ENCODE assay signal across 8 cellular contexts in the genomic region with DNA sequence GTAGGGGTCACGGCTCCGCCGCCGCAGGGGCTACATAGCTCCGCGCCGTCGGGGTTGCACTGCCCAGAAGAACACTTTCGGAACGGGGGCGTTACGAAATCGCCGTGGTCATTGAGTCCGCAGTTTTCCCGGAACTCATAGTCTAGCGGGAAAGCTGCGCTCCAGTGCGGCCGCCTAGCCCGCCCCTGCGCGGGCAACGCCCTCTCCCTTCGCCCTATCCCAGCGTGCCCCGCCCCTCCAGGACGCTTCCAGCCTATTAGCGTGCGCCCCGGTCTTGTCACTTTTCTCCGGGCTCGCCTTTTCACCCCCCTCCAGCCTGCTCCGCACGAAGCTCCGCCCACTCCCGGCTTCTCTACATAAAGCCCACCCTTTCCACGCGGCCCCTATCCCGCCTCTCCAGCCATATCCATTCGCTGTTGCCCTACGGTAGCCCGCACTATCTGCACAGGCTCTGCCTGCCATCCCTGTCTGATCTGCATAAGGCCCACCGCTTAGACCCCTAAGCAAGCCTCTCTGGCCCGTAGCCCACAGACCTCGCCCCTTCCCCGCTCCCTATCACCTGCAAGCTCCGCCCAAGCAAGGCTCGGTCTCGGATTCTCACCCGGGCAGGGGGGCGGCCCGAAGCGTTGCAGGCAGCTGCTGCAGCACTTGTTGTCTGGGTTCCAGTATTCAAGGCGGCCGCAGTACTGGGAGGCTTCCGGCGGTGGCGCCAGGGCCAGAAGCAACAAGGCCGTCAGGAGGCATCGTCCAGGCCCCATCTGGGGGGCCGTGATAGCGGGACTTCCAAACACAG. TPM values are rescaled to one million over a fixed set of nuclear protein-coding genes. Genes with fewer than 3 reads are reported as not detected.
DNase-seq lines count a peak whose midpoint lies in the region; ATAC-seq and TF ChIP-seq lines count a peak whose summit lies in the region.

No MANE protein-coding gene starts in this region.

- H3K79me2 ChIP-seq in GM23248 (ENCODE audit: insufficient read depth), result peaks cover 9% of the 10 kb centered on the region

- H3F3A ChIP-seq in GM23248 (ENCODE audit: insufficient read depth), result peaks cover 21% of the 10 kb centered on the region; the same call in 1 of the 2 replicates

- in situ Hi-C loops in GM23248 (cut with MboI), result no loop called here

- peak overlapping the region; percentile 92 for H2AFZ ChIP-seq in GM23248

- peak overlapping the region; percentile 93 for H3K4me2 ChIP-seq in GM23248 (ENCODE audit: unreplicated experiment)

- H3K4me3 Mint-ChIP-seq in nephron, result peak overlapping the region; percentile 81 to 90 (median 87)

- peak overlapping the region; percentile 72 for H3K9ac ChIP-seq in GM23248

- no peaks in the 10 kb centered on the region for H3K4me1 ChIP-seq in GM23248 (ENCODE audit: insufficient read depth)

- H3K27me3 Mint-ChIP-seq in nephron (ENCODE audit: low read depth), result peaks cover 7% of the 10 kb centered on the region

- TF ChIP-seq CTCF in fibroblast of mammary gland (conservative IDR thresholded peaks at IDR 0.05; ENCODE audit: control insufficient read depth, insufficient read depth, low read depth, low read length) (no peak), nephron (IDR thresholded peaks at IDR 0.05; ENCODE audit: unreplicated experiment in 3 of 3) (peak in 1 of 3 experiments; percentile 21)

- H3K27ac ChIP-seq in GM23248, result peak overlapping the region; percentile 56

- H3K9me2 ChIP-seq in GM23248 (ENCODE audit: insufficient read depth), result no peaks in the 10 kb centered on the region

- H3K36me3 ChIP-seq in GM23248 (ENCODE audit: low read depth), result no peaks in the 10 kb centered on the region; the same call in 1 of the 2 replicates

- H3K4me1 Mint-ChIP-seq in nephron, result peaks cover 20% of the 10 kb centered on the region

- H3K27ac Mint-ChIP-seq in nephron, result peak overlapping the region; percentile 72 to 95 (median 89)

- H3K36me3 Mint-ChIP-seq in nephron (ENCODE audit: low read depth), result peaks cover 14% of the 10 kb centered on the region

- peak; percentile 73 for ATAC-seq in stimulated activated naive CD8-positive, alpha-beta T cell treated with anti-CD3 and anti-CD28 coated beads, Interleukin-15, Interleukin-2, amounts not matched to agents 100 U/mL and 50 U/mL, for 24 hours

- H4K20me1 ChIP-seq in GM23248 (ENCODE audit: insufficient read depth), result no peaks in the 10 kb centered on the region

- no peaks in the 10 kb centered on the region for H3K27me3 ChIP-seq in GM23248 (replicated peaks; ENCODE audit: insufficient read depth)

- DNase-seq in Daoy (ENCODE audit: low read depth) (peak; percentile 99), GM23248 (peak; percentile 99), LHCN-M2 (ENCODE audit: low read depth) (peak; percentile 95), RKO (ENCODE audit: low spot score) (peak; percentile 97), fibroblast of mammary gland (ENCODE audit: low read depth) (peak; percentile 93)
- DNase-seq in activated T-helper 1 cell treated with anti-CD3 and anti-CD28 coated beads, Interleukin-2, amount 50 U/mL, for 16 hours (ENCODE audit: low read depth in 1 of 2, low spot score in 1 of 2), result peak; percentile 90 to 91
- DNase-seq in stimulated activated naive CD8-positive, alpha-beta T cell treated with anti-CD3 and anti-CD28 coated beads, Interleukin-15, Interleukin-2, amounts not matched to agents 100 U/mL and 50 U/mL, for 24 hours, result peak; percentile 98

- no peaks in the 10 kb centered on the region for H3K9me3 ChIP-seq in GM23248 (ENCODE audit: low read depth)

- H3K4me3 ChIP-seq in GM23248 (peak overlapping the region; percentile 83), fibroblast of mammary gland (ENCODE audit: control insufficient read depth, low read depth, low read length) (peak overlapping the region; percentile 65)

- no peaks in the 10 kb centered on the region for H3K9me3 Mint-ChIP-seq in nephron

- WGBS in GM23248 (ENCODE audit: low coverage in 1 of 2, low lambda C conversion rate in 2 of 2, missing lambda C conversion rate in 2 of 2), 2 experiments, result 2% methylated on average over 48 to 62 of the region's 63 CpGs

RNA-seq across cellular contexts. Expression of gene IGFLR1, which starts 1.6 kb away (rescaled TPM):
- total RNA-seq in Daoy (2014; rRNA removed; shearing (Covaris generic)), result 2.8 and 3.9 TPM in 2 replicates
- total RNA-seq in GM23248 (2014; rRNA removed; shearing (Covaris generic)), result 1.4 TPM in 1 of 2 replicates, not detected in the other
- polyA plus RNA-seq in GM23248 (2016; fragmentation: Nextera tagmentation; extraction: Ambion mirVana), result 3.2 and 3.3 TPM in 2 replicates
- total RNA-seq in LHCN-M2 (2014; rRNA removed), result 5.1 and 11.7 TPM in 2 replicates
- 3.9 TPM for polyA plus RNA-seq in LHCN-M2 (2012)

RNA-seq across cellular contexts. Expression of gene U2AF1L4, which starts 4.6 kb away (rescaled TPM):
- total RNA-seq in Daoy (2014; rRNA removed; shearing (Covaris generic)), result 9.6 and 16.7 TPM in 2 replicates
- total RNA-seq in GM23248 (2014; rRNA removed; shearing (Covaris generic)), result 10.7 and 18.8 TPM in 2 replicates
- 23.1 and 25.3 TPM in 2 replicates for polyA plus RNA-seq in GM23248 (2016; fragmentation: Nextera tagmentation; extraction: Ambion mirVana)
- 12.2 and 12.4 TPM in 2 replicates for total RNA-seq in LHCN-M2 (2014; rRNA removed)
- polyA plus RNA-seq in LHCN-M2 (2012), result 13.4 TPM

RNA-seq across cellular contexts. Expression of gene PSENEN, which starts 4.8 kb away (rescaled TPM):
- 52.4 and 63.9 TPM in 2 replicates for total RNA-seq in Daoy (2014; rRNA removed; shearing (Covaris generic))
- total RNA-seq in GM23248 (2014; rRNA removed; shearing (Covaris generic)), result 15.7 and 21.6 TPM in 2 replicates
- polyA plus RNA-seq in GM23248 (2016; fragmentation: Nextera tagmentation; extraction: Ambion mirVana), result 99.7 and 108 TPM in 2 replicates
- total RNA-seq in LHCN-M2 (2014; rRNA removed), result 35.2 and 35.6 TPM in 2 replicates
- polyA plus RNA-seq in LHCN-M2 (2012), result 106 TPM

RNA-seq across cellular contexts. Expression of gene LIN37, which starts 7.8 kb away (rescaled TPM):
- 13.3 and 13.8 TPM in 2 replicates for total RNA-seq in Daoy (2014; rRNA removed; shearing (Covaris generic))
- total RNA-seq in GM23248 (2014; rRNA removed; shearing (Covaris generic)), result 12.0 and 12.3 TPM in 2 replicates
- 9.5 and 9.7 TPM in 2 replicates for polyA plus RNA-seq in GM23248 (2016; fragmentation: Nextera tagmentation; extraction: Ambion mirVana)
- total RNA-seq in LHCN-M2 (2014; rRNA removed), result 16.9 and 18.7 TPM in 2 replicates
- 15.0 TPM for polyA plus RNA-seq in LHCN-M2 (2012)

RNA-seq across cellular contexts. Expression of gene HSPB6, which starts 16.2 kb away (rescaled TPM):
- total RNA-seq in Daoy (2014; rRNA removed; shearing (Covaris generic)), result 0.06 TPM in 1 of 2 replicates, not detected in the other
- 14.1 and 24.3 TPM in 2 replicates for total RNA-seq in GM23248 (2014; rRNA removed; shearing (Covaris generic))
- polyA plus RNA-seq in GM23248 (2016; fragmentation: Nextera tagmentation; extraction: Ambion mirVana), result 220 and 238 TPM in 2 replicates
- 0.29 TPM in 1 of 2 replicates, not detected in the other for total RNA-seq in LHCN-M2 (2014; rRNA removed)
- 0.41 TPM for polyA plus RNA-seq in LHCN-M2 (2012)

Comparison
In these comparisons a context has a peak if more than half of its experiments do, and no peak if none do; other contexts are left out.
1. Peak in every context shown above with its lines: DNase-seq, ATAC-seq, H3K4me3 ChIP-seq and H3K27ac ChIP-seq.